ENCODE assay signal across 8 cellular contexts in the genomic region with DNA sequence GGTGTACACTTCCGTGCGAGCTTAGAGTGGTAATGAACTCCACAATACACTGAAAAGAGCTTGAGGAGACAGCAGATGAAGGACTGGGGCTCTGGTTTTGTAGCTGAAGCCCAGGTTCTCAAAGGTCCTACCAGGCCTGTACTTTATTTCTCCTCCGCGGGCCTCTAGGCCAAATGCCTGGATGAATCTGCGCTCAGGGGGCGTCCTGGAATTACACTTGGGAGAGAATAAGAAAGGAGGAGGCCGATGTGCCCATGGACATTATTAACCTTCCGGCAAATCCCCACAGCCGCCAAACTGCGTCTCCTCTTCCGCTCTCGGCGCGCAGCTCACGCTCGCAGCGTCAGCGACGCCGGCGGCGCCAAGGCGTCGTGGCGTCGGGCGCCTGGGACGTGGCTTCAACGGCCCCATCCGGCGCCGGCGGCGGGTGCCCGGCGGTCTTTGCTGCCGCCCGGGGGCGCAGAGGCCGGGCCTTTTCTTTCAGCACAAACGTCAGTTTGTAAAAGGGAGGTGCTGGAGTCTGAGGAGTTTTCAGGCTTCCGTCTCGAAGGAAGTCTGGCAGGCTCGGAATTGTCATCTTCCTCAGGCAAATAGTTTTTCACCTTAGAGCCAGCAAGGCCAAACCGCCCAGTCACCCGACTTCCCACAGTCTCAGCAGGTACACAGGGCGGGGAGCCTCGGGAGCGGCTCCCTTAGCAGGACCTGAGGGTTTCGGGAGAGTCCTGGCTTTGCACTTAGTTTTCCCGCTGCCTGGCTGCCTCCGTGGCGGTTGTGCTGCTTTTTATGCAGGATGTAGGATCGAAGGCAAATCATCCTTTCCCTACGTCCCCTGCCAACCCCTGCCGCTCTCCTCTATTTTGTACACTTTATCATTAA. TPM values are rescaled to one million over a fixed set of nuclear protein-coding genes. Genes with fewer than 3 reads are reported as not detected.
DNase-seq lines count a peak whose midpoint lies in the region; TF ChIP-seq lines count a peak whose summit lies in the region.

A gene (plus strand): TSS at position 401 of the 876 bp plus-strand sequence. CDS start 5,503 bp downstream, outside the sequence.

- H3K4me3 ChIP-seq in LNCaP clone FGC (ENCODE audit: low read depth, low read length) (peak within 1 kb of the TSS; percentile 89), foreskin fibroblast (ENCODE audit: low read depth in 1 of 2, low read length in 2 of 2) (peak within 1 kb of the TSS; percentile 59 to 84), stomach smooth muscle (ENCODE audit: low read length in 2 of 2) (peak within 1 kb of the TSS; percentile 88 to 91)

- no peaks in the 10 kb centered on the region for H3K27me3 ChIP-seq in stomach smooth muscle (ENCODE audit: control insufficient read depth in 1 of 2, insufficient read depth in 2 of 2, low read length in 2 of 2)

- DNase-seq in ELR (ENCODE audit: low read depth) (peak; percentile 90), H4 (ENCODE audit: low spot score) (peak; percentile 54), LNCaP clone FGC (ENCODE audit: low read depth) (peak; percentile 69), foreskin fibroblast (peak; percentile 91 to 96), neural crest cell (ENCODE audit: low read depth, low spot score) (peak; percentile 69)
- peak; percentile 94 for DNase-seq in activated effector memory CD4-positive, alpha-beta T cell treated with anti-CD3 and anti-CD28 coated beads, Interleukin-2, amount 50 U/mL, for 16 hours

- H3K27ac Mint-ChIP-seq in neural crest cell (ENCODE audit: unreplicated experiment), result peak within 1 kb of the TSS; percentile 97

- peak; percentile 90 for TF ChIP-seq POLR2A in Raji (IDR thresholded peaks at IDR 0.05; ENCODE audit: insufficient read depth, low read depth, low read length)

- H3K36me3 ChIP-seq in stomach smooth muscle (ENCODE audit: control insufficient read depth in 2 of 2, insufficient read depth in 2 of 2, low read length in 2 of 2), result no peaks in the 10 kb centered on the region

- H3K36me3 Mint-ChIP-seq in neural crest cell (ENCODE audit: low read depth), result no peaks in the 10 kb centered on the region

- H3K4me1 Mint-ChIP-seq in neural crest cell, result peaks cover 17% of the 10 kb centered on the region

- H3K27me3 Mint-ChIP-seq in neural crest cell (ENCODE audit: low read depth), result peaks cover 13% of the 10 kb centered on the region

- peaks cover 4% of the 10 kb centered on the region for H3K9me3 Mint-ChIP-seq in neural crest cell

- H3K27ac ChIP-seq in stomach smooth muscle (ENCODE audit: low read length), result peak within 1 kb of the TSS; percentile 96

- peak within 1 kb of the TSS; percentile 90 for H3K4me3 Mint-ChIP-seq in neural crest cell

- no peaks in the 10 kb centered on the region for H3K4me1 ChIP-seq in stomach smooth muscle (ENCODE audit: control insufficient read depth, insufficient read depth, low read length)

- TF ChIP-seq CTCF in LNCaP clone FGC (IDR thresholded peaks at IDR 0.05; ENCODE audit: control insufficient read depth, extremely low read depth, insufficient read depth) (peak; percentile 61), foreskin fibroblast (IDR thresholded peaks at IDR 0.05; ENCODE audit: low read depth, low read length) (peak; percentile 42), neural crest cell (conservative IDR thresholded peaks at IDR 0.05) (peak; percentile 44)

- H3K9me3 ChIP-seq in stomach smooth muscle (ENCODE audit: control insufficient read depth in 2 of 2, low read length in 2 of 2), result no peaks in the 10 kb centered on the region

- H3K9ac ChIP-seq in stomach smooth muscle (ENCODE audit: low read length in 2 of 2), result peak within 1 kb of the TSS; percentile 98 to 99

RNA-seq across cellular contexts. Expression of the gene that starts here (rescaled TPM):
- total RNA-seq in H4 (2014; rRNA removed; shearing (Covaris generic)), result 1.2 and 3.0 TPM in 2 replicates
- total RNA-seq in neural crest cell, result 5.2 and 5.4 TPM in 2 replicates

Comparison
In these comparisons a context has a peak if more than half of its experiments do, and no peak if none do; other contexts are left out.
1. Peak in every context shown above with its lines: DNase-seq, H3K4me3 ChIP-seq and H3K27ac ChIP-seq.